6 cellular contexts compared by ENCODE assay signal in genomic region chr19:30888937-30889336, GRCh38.
"Had no signal": no experiment of that assay in that cellular context is flagged by ENCODE, and none has a peak within 500 bp of the region (broad histone marks: within the 10 kb centered on the region; RNA-seq: fewer than 3 reads in every experiment).

No MANE protein-coding gene starts in this region.

- H3K36me3 ChIP-seq: HAP-1 had no signal

- DNase-seq: GOT3, HFFc6, IMR-90, KG1 had no signal

- H3K9me3 ChIP-seq: HAP-1 had no signal

- H3K4me3 ChIP-seq: HAP-1, K562 had no signal

- H3K27ac Mint-ChIP-seq: HFFc6 had no signal

- H3K4me3 Mint-ChIP-seq: HFFc6 had no signal

- H3K4me1 ChIP-seq: HAP-1 had no signal
